In genomic region chrX:34300871-34301270, GRCh38 we compare ENCODE assay signal across 8 cellular contexts.
DNase-seq lines count a peak whose midpoint lies in the region; ATAC-seq and TF ChIP-seq lines count a peak whose summit lies in the region.

No MANE protein-coding gene starts in this region.

- POLR2A ChIA-PET in CD8-positive, alpha-beta T cell (lab: Charles Lee): no interaction called here

- H3K27me3 Mint-ChIP-seq in natural killer cell treated with Interleukin-12 subunit alpha and Interleukin-12 subunit beta and Interleukin-15 and Interleukin-18, amount 100 ng/mL, for 72 hours: peaks cover 0 to 2% of the 10 kb centered on the region in 2 donors
- H3K27me3 Mint-ChIP-seq in CD8-positive, alpha-beta T cell (ENCODE audit: low read depth): no peaks in the 10 kb centered on the region

- no peak overlapping the region for H3K27ac Mint-ChIP-seq in natural killer cell treated with Interleukin-12 subunit alpha and Interleukin-12 subunit beta and Interleukin-15 and Interleukin-18, amount 100 ng/mL, for 72 hours
- no peak overlapping the region for H3K27ac Mint-ChIP-seq in CD8-positive, alpha-beta T cell

- DNase-seq in CMK (ENCODE audit: low read depth): peak; percentile 22
- DNase-seq in NCI-H460 (ENCODE audit: extremely low read depth, low read depth): peak; percentile 28
- no peak for DNase-seq in coronary artery (ENCODE audit: low spot score)
- DNase-seq in myocyte (ENCODE audit: low read depth): peak; percentile 42
- no peak for DNase-seq in natural killer cell treated with Interleukin-12 subunit alpha and Interleukin-12 subunit beta and Interleukin-15 and Interleukin-18, amount 100 ng/mL, for 72 hours (ENCODE audit: low spot score)
- DNase-seq in NCI-H2107 (lab: John Stamatoyannopoulos, UW): no peak
- DNase-seq in CD8-positive, alpha-beta T cell: no peak

- intact Hi-C loops in CD8-positive, alpha-beta T cell (cut with DNase I, micrococcal nuclease): no loop called here

- H3K36me3 ChIP-seq in CD8-positive, alpha-beta T cell (ENCODE audit: insufficient read depth, low read length): no peaks in the 10 kb centered on the region

- no peaks in the 10 kb centered on the region for H3K4me1 Mint-ChIP-seq in natural killer cell treated with Interleukin-12 subunit alpha and Interleukin-12 subunit beta and Interleukin-15 and Interleukin-18, amount 100 ng/mL, for 72 hours (ENCODE audit: low read depth in 2 of 2)
- no peaks in the 10 kb centered on the region for H3K4me1 Mint-ChIP-seq in CD8-positive, alpha-beta T cell (ENCODE audit: low read depth)

- peak; percentile 15 for TF ChIP-seq CTCF in coronary artery (IDR thresholded peaks at IDR 0.05)
- TF ChIP-seq CTCF in CD8-positive, alpha-beta T cell (IDR thresholded peaks at IDR 0.05): no peak

- no peaks in the 10 kb centered on the region for H3K27me3 ChIP-seq in CD8-positive, alpha-beta T cell (ENCODE audit: insufficient read depth, low read length)

- H3K4me3 Mint-ChIP-seq in natural killer cell treated with Interleukin-12 subunit alpha and Interleukin-12 subunit beta and Interleukin-15 and Interleukin-18, amount 100 ng/mL, for 72 hours: no peak overlapping the region
- H3K4me3 Mint-ChIP-seq in CD8-positive, alpha-beta T cell: no peak overlapping the region

- H3K4me3 ChIP-seq in coronary artery: no peak overlapping the region
- no peak overlapping the region for H3K4me3 ChIP-seq in CD8-positive, alpha-beta T cell (ENCODE audit: low read depth, low read length)

- CTCF ChIA-PET in CD8-positive, alpha-beta T cell (lab: Charles Lee): no interaction called here

- no peak overlapping the region for H3K27ac ChIP-seq in coronary artery
- no peak overlapping the region for H3K27ac ChIP-seq in CD8-positive, alpha-beta T cell (ENCODE audit: low read depth, low read length)

- ATAC-seq in GM18511 (IDR thresholded peaks at IDR 0.05; ENCODE audit: unreplicated experiment): peak; percentile 56
- ATAC-seq in natural killer cell treated with Interleukin-12 subunit alpha and Interleukin-12 subunit beta and Interleukin-15 and Interleukin-18, amount 100 ng/mL, for 72 hours: no peak
- ATAC-seq in CD8-positive, alpha-beta T cell: no peak

- H3K4me1 ChIP-seq in CD8-positive, alpha-beta T cell (ENCODE audit: insufficient read depth, low read length): no peaks in the 10 kb centered on the region

- H3K9me3 Mint-ChIP-seq in natural killer cell treated with Interleukin-12 subunit alpha and Interleukin-12 subunit beta and Interleukin-15 and Interleukin-18, amount 100 ng/mL, for 72 hours: no peaks in the 10 kb centered on the region
- H3K9me3 Mint-ChIP-seq in CD8-positive, alpha-beta T cell: no peaks in the 10 kb centered on the region

- H3K9me3 ChIP-seq in CD8-positive, alpha-beta T cell (ENCODE audit: low read length): no peaks in the 10 kb centered on the region

- no peaks in the 10 kb centered on the region for H3K36me3 Mint-ChIP-seq in natural killer cell treated with Interleukin-12 subunit alpha and Interleukin-12 subunit beta and Interleukin-15 and Interleukin-18, amount 100 ng/mL, for 72 hours
- no peaks in the 10 kb centered on the region for H3K36me3 Mint-ChIP-seq in CD8-positive, alpha-beta T cell

Comparison
In these comparisons a context has a peak if more than half of its experiments do, and no peak if none do; other contexts are left out.
1. DNase-seq: peak in CMK (single experiment), NCI-H460 (single experiment) and myocyte (single experiment); none in coronary artery (single experiment), natural killer cell treated with Interleukin-12 subunit alpha and Interleukin-12 subunit beta and Interleukin-15 and Interleukin-18, amount 100 ng/mL, for 72 hours (single experiment), NCI-H2107 (single experiment) and CD8-positive, alpha-beta T cell (0 of 7).